1 cellular context compared by ENCODE assay signal in the genomic region with DNA sequence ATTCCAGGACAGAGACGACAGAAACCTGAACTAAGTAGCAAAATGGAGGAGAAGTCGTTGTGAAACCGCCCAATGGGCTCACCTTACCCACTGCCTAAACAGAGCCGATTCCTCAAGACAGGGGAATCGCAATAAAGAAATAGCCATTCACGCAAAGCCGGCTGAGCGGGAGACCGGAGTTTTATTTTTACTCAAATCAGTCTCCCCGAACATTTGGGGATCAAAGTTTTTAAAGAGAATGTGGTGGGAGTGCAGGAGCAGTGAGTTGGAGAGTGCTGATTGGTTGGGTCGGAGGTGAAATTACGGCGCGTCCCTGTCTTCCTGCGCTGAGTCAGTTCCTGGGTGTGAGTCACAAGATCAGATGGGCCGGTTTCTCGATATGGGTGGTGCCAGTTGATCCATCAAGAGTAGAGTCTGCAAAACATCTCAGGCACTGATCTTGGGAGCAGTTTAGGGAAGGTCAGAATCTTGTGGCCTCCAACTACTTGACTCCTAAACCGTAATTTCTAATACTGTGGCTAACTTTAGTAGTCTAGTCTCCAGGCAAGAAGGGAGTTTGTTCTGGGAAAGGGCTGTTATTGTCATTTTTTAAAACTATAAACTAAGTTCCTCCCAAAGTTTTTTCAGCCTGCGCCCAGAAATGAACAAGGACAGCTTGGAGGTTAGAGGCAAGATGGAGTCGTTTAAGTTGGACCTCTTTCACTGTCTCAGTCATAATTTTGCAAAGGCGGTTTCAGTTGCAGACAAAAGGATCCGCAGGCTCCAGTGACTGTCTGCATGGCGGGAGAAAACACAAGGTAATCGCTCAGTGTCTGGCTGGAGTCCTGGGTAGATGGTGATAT.
TF ChIP-seq lines count a peak whose summit lies in the region.

No MANE protein-coding gene starts in this region.

TF ChIP-seq in K562, 482 proteins besides CTCF, POLR2A, EP300 and RAD21 (continued from another document and continues in another):
- peak; percentile 57; the same call in 1 of the 2 replicates for TF ChIP-seq SMARCC2 (IDR thresholded peaks at IDR 0.05; ENCODE audit: low read depth)
- TF ChIP-seq, protein P1, sequence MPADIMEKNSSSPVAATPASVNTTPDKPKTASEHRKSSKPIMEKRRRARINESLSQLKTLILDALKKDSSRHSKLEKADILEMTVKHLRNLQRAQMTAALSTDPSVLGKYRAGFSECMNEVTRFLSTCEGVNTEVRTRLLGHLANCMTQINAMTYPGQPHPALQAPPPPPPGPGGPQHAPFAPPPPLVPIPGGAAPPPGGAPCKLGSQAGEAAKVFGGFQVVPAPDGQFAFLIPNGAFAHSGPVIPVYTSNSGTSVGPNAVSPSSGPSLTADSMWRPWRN (IDR thresholded peaks at IDR 0.05; ENCODE audit: low read depth) = peak; percentile 17; the same call in 1 of the 2 replicates
- no peak for TF ChIP-seq SMC3 (conservative IDR thresholded peaks at IDR 0.05; ENCODE audit: insufficient read depth, low read depth, low read length)
- TF ChIP-seq ASH1L (IDR thresholded peaks at IDR 0.05; ENCODE audit: borderline replicate concordance, low read depth, partially characterized antibody) = no peak
- 0 out of 2 replicates have a peak, but pooled peaks have one; percentile 21 for TF ChIP-seq KLF16 (IDR thresholded peaks at IDR 0.05)
- TF ChIP-seq MTA1 (IDR thresholded peaks at IDR 0.05; ENCODE audit: borderline replicate concordance) = no peak; the same call in 1 of the 2 replicates
- TF ChIP-seq TCFL5 (CRISPR knock-in tag; conservative IDR thresholded peaks at IDR 0.05) = no peak
- TF ChIP-seq ZBTB1 (CRISPR knock-in tag; IDR thresholded peaks at IDR 0.05; ENCODE audit: borderline replicate concordance, low read depth) = no peak
- peak in 1 of 2 experiments; percentile 32; a peak in 1 of 4 replicates for TF ChIP-seq SRF (CRISPR knock-in tag; IDR thresholded peaks at IDR 0.05)
- TF ChIP-seq RFX1 (IDR thresholded peaks at IDR 0.05) = no peak
- no peak for TF ChIP-seq RBM17 (IDR thresholded peaks at IDR 0.05; ENCODE audit: borderline replicate concordance, low read depth, low read length)
- no peak for TF ChIP-seq SMAD2 (IDR thresholded peaks at IDR 0.05; ENCODE audit: low read depth, low read length)
- no peak for TF ChIP-seq NR2F6 (CRISPR knock-in tag; IDR thresholded peaks at IDR 0.05)
- TF ChIP-seq U2AF2 (optimal IDR thresholded peaks at IDR 0.05; ENCODE audit: low read depth, low read length) = no peak
- TF ChIP-seq FIP1L1 (IDR thresholded peaks at IDR 0.05; ENCODE audit: low read depth, low read length, poor library complexity, severe bottlenecking) = no peak
- peak; percentile 90 for TF ChIP-seq PML (IDR thresholded peaks at IDR 0.05; ENCODE audit: low read length)
- peak; percentile 50; the same call in 1 of the 2 replicates for TF ChIP-seq JUNB (CRISPR knock-in tag; conservative IDR thresholded peaks at IDR 0.05)
- no peak for TF ChIP-seq ZNF12 (CRISPR knock-in tag; IDR thresholded peaks at IDR 0.05)
- TF ChIP-seq LCOR (CRISPR knock-in tag; IDR thresholded peaks at IDR 0.05) = 0 out of 2 replicates have a peak, but pooled peaks have one; percentile 16
- TF ChIP-seq TRIM25 (IDR thresholded peaks at IDR 0.05; ENCODE audit: borderline replicate concordance) = no peak
- TF ChIP-seq ZNF239 (CRISPR knock-in tag; IDR thresholded peaks at IDR 0.05) = no peak
- no peak for TF ChIP-seq ZNF449 (CRISPR knock-in tag; IDR thresholded peaks at IDR 0.05)
- TF ChIP-seq ZBED1 (IDR thresholded peaks at IDR 0.05) = peak; percentile 71
- TF ChIP-seq DLX4 (CRISPR knock-in tag; IDR thresholded peaks at IDR 0.05) = 0 out of 2 replicates have a peak, but pooled peaks have one; percentile 9
- peak; percentile 78; the same call in 1 of the 2 replicates for TF ChIP-seq ZNF518B (CRISPR knock-in tag; IDR thresholded peaks at IDR 0.05)
- TF ChIP-seq, protein P2, sequence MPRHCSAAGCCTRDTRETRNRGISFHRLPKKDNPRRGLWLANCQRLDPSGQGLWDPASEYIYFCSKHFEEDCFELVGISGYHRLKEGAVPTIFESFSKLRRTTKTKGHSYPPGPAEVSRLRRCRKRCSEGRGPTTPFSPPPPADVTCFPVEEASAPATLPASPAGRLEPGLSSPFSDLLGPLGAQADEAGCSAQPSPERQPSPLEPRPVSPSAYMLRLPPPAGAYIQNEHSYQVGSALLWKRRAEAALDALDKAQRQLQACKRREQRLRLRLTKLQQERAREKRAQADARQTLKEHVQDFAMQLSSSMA (CRISPR knock-in tag; IDR thresholded peaks at IDR 0.05) = peak; percentile 14; the same call in 1 of the 2 replicates
- peak; percentile 53; the same call in 1 of the 2 replicates for TF ChIP-seq NFIC (IDR thresholded peaks at IDR 0.05)
- 0 out of 2 replicates have a peak, but pooled peaks have one; percentile 17 for TF ChIP-seq ZNF253 (CRISPR knock-in tag; conservative IDR thresholded peaks at IDR 0.05)
- TF ChIP-seq E2F4 (CRISPR knock-in tag; IDR thresholded peaks at IDR 0.05; ENCODE audit: low read depth) = no peak
- TF ChIP-seq ZC3H4 (CRISPR knock-in tag; IDR thresholded peaks at IDR 0.05; ENCODE audit: borderline replicate concordance) = no peak; the same call in 1 of the 2 replicates
- peak; percentile 80 for TF ChIP-seq ATF7 (IDR thresholded peaks at IDR 0.05)
- TF ChIP-seq TCF3 (CRISPR knock-in tag; IDR thresholded peaks at IDR 0.05) = no peak; the same call in 1 of the 2 replicates
- TF ChIP-seq, protein P3, sequence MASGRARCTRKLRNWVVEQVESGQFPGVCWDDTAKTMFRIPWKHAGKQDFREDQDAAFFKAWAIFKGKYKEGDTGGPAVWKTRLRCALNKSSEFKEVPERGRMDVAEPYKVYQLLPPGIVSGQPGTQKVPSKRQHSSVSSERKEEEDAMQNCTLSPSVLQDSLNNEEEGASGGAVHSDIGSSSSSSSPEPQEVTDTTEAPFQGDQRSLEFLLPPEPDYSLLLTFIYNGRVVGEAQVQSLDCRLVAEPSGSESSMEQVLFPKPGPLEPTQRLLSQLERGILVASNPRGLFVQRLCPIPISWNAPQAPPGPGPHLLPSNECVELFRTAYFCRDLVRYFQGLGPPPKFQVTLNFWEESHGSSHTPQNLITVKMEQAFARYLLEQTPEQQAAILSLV (tag; IDR thresholded peaks at IDR 0.05) = no peak
- peak; percentile 85 for TF ChIP-seq CREM (IDR thresholded peaks at IDR 0.05; ENCODE audit: low read depth)
- TF ChIP-seq HDAC3 (IDR thresholded peaks at IDR 0.05; ENCODE audit: borderline replicate concordance, partially characterized antibody) = peak; percentile 43
- no peak for TF ChIP-seq PRPF4 (IDR thresholded peaks at IDR 0.05; ENCODE audit: insufficient read depth, low read depth, low read length, poor library complexity, severe bottlenecking)
- peak; percentile 30; the same call in 1 of the 2 replicates for TF ChIP-seq KLF13 (tag; IDR thresholded peaks at IDR 0.05; ENCODE audit: borderline replicate concordance, low read depth)
- no peak for TF ChIP-seq FOXO4 (CRISPR knock-in tag; IDR thresholded peaks at IDR 0.05)
- peak; percentile 92 for TF ChIP-seq SUPT5H (IDR thresholded peaks at IDR 0.05)
- no peak for TF ChIP-seq ZFP91 (CRISPR knock-in tag; IDR thresholded peaks at IDR 0.05)
- TF ChIP-seq ETV6 (IDR thresholded peaks at IDR 0.05; ENCODE audit: borderline replicate concordance in 1 of 2, low read depth in 2 of 2, low read length in 1 of 2) = no peak
- TF ChIP-seq ETV6 (CRISPR knock-in tag; IDR thresholded peaks at IDR 0.05; ENCODE audit: borderline replicate concordance) = no peak
- no peak for TF ChIP-seq ZNF280B (CRISPR knock-in tag; IDR thresholded peaks at IDR 0.05)
- peak; percentile 53 for TF ChIP-seq NFYB (IDR thresholded peaks at IDR 0.05; ENCODE audit: extremely low read depth, insufficient read length)
